Comparison of ENCODE assay signal across 21 cellular contexts in the genomic region with DNA sequence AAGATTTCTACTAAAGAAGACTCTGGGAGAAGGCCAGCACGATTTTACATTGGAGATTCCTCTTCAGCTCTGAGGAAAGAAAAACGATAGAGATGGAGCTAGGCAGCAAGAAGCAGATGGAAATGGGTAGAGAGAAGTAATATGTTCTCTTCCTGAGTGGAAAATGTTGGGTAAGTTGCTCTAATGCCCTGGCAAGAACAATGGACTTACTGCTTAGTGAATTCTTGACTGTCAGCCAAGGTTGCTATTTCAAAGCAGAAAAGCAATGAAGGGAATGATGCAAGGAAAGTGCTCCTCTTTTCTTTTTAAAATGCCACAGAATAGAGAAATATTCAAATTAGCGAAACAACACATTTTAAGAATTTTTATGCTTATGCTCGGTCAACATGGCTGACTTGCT. TPM values are rescaled to one million over a fixed set of nuclear protein-coding genes. Genes with fewer than 3 reads are reported as not detected.
A peak's percentile ranks its signal among the peaks of the same experiment; 100 is the strongest.
DNase-seq lines count a peak whose midpoint lies in the region; ATAC-seq and TF ChIP-seq lines count a peak whose summit lies in the region.
"Had no signal": no experiment of that assay in that cellular context is flagged by ENCODE, and none has a peak within 500 bp of the region (broad histone marks: within the 10 kb centered on the region; RNA-seq: fewer than 3 reads in every experiment).

No MANE protein-coding gene starts in this region.

- BruUV-seq in IMR-90 (replicated peaks; lab: Mats Ljungman, UMichigan): no TSS peak

- no peaks in the 10 kb centered on the region for H3K36me3 ChIP-seq in IMR-90 (ENCODE audit: control insufficient read depth, insufficient read depth, low read length)
- H3K36me3 ChIP-seq in hepatocyte (replicated peaks; ENCODE audit: insufficient read depth, low read depth): no peaks in the 10 kb centered on the region
- H3K36me3 ChIP-seq: ascending aorta had no signal

- H2BK20ac ChIP-seq in IMR-90 (ENCODE audit: low read depth, low read length): no peak overlapping the region

- no peaks in the 10 kb centered on the region for H3K4me1 ChIP-seq in IMR-90 (ENCODE audit: control insufficient read depth, insufficient read depth, low read length)
- no peaks in the 10 kb centered on the region for H3K4me1 ChIP-seq in hepatocyte (ENCODE audit: insufficient read depth)
- H3K4me1 ChIP-seq: ascending aorta had no signal

- no peak overlapping the region for H2BK15ac ChIP-seq in IMR-90 (ENCODE audit: low read depth, low read length)

- H2AFZ ChIP-seq in IMR-90 (replicated peaks; ENCODE audit: low read length, poor library complexity) (no peak overlapping the region), hepatocyte (no peak overlapping the region)

- TF ChIP-seq POLR2A in IMR-90 (IDR thresholded peaks at IDR 0.05; ENCODE audit: low read depth, low read length): no peak

- H3K9me1 ChIP-seq in IMR-90 (ENCODE audit: insufficient read depth, low read length): no peaks in the 10 kb centered on the region

- H3K9me2 ChIP-seq in hepatocyte (replicated peaks; ENCODE audit: insufficient read depth): no peaks in the 10 kb centered on the region

- no peak for TF ChIP-seq RAD21 in IMR-90 (IDR thresholded peaks at IDR 0.05; ENCODE audit: low read length)

- in situ Hi-C loops in IMR-90 (cut with MboI; ENCODE audit: low sequenced_read_pairs): no loop called here

- TF ChIP-seq CTCF in AG09309 (IDR thresholded peaks at IDR 0.05; ENCODE audit: control insufficient read depth, insufficient read depth, low read depth, low read length, missing control alignments) (no peak), IMR-90 (conservative IDR thresholded peaks at IDR 0.05; ENCODE audit: low read depth, low read length) (no peak), choroid plexus epithelial cell (conservative IDR thresholded peaks at IDR 0.05; ENCODE audit: low read depth, low read length) (no peak), hepatocyte (IDR thresholded peaks at IDR 0.05; ENCODE audit: poor library complexity) (no peak)

- H3K18ac ChIP-seq in IMR-90 (ENCODE audit: low read depth, low read length): no peak overlapping the region

- H4K91ac ChIP-seq in IMR-90 (ENCODE audit: insufficient read depth, low read depth, low read length): no peak overlapping the region

- 0 out of 2 replicates have a peak, but pooled peaks cover 2% of the 10 kb centered on the region for H3K27me3 ChIP-seq in IMR-90 (ENCODE audit: control insufficient read depth, insufficient read depth, low read length)
- no peaks in the 10 kb centered on the region for H3K27me3 ChIP-seq in hepatocyte
- H3K27me3 ChIP-seq: ascending aorta had no signal

- H2BK120ac ChIP-seq in IMR-90 (ENCODE audit: low read depth, low read length): no peak overlapping the region

- H3K23ac ChIP-seq in IMR-90 (ENCODE audit: low read depth, low read length): no peak overlapping the region

- H4K20me1 ChIP-seq in IMR-90 (ENCODE audit: insufficient read depth, low read length) (no peaks in the 10 kb centered on the region), hepatocyte (ENCODE audit: insufficient read depth, poor library complexity, severe bottlenecking) (no peaks in the 10 kb centered on the region)

- no peak overlapping the region for H3K14ac ChIP-seq in IMR-90 (replicated peaks; ENCODE audit: low read depth, low read length)

- POLR2A ChIA-PET in IMR-90 (lab: Charles Lee; ENCODE audit: unreplicated experiment): no interaction called here

- H3K4ac ChIP-seq in IMR-90 (ENCODE audit: low read depth, low read length): no peak overlapping the region

- intact Hi-C loops in IMR-90 (cut with micrococcal nuclease): no loop called here

- no peak overlapping the region for H4K5ac ChIP-seq in IMR-90 (ENCODE audit: low read depth, low read length)

- H3K4me3 ChIP-seq in AG09309 (ENCODE audit: control insufficient read depth, low read depth, low read length) (no peak overlapping the region), IMR-90 (ENCODE audit: insufficient read depth, low read depth, low read length) (no peak overlapping the region), choroid plexus epithelial cell (ENCODE audit: low read depth, low read length) (no peak overlapping the region), hepatocyte (no peak overlapping the region)
- H3K4me3 ChIP-seq: ascending aorta had no signal

- H2AK5ac ChIP-seq in IMR-90 (ENCODE audit: low read depth, low read length): no peak overlapping the region

- no peak overlapping the region for H2AK9ac ChIP-seq in IMR-90 (replicated peaks; ENCODE audit: low read depth, low read length, poor library complexity)

- WGBS in IMR-90 (ENCODE audit: extremely low coverage in 2 of 2, insufficient read length in 1 of 2), 2 experiments: 100% methylated on average over 1 of the region's 4 CpGs; no CpG with 5 or more reads in 1 of the 2 experiments
- WGBS in hepatocyte (ENCODE audit: low lambda C conversion rate, missing lambda C conversion rate): 96% methylated on average over 4 of the region's 4 CpGs

- H3K4me2 ChIP-seq in IMR-90 (ENCODE audit: low read depth, low read length): no peak overlapping the region
- H3K4me2 ChIP-seq in hepatocyte: no peak overlapping the region

- peak; percentile 37; the same call in 1 of the 2 replicates for ATAC-seq in IMR-90 (ENCODE audit: low read depth)
- ATAC-seq: activated T-cell treated with anti-CD3 and anti-CD28 coated beads, Interleukin-2, amount 50 U/mL, for 4 hours; esophagus mucosa; stimulated activated naive B cell treated with anti-CD40 and anti-IgM and Interleukin-4, amounts not matched to agents 10 μg/mL and 1 μg/mL and 100 μg/mL, for 72 hours; WTC11 had no signal

- H3K9me3 ChIP-seq in IMR-90 (ENCODE audit: control insufficient read depth, insufficient read depth, low read length) (no peaks in the 10 kb centered on the region), hepatocyte (ENCODE audit: low read depth) (no peaks in the 10 kb centered on the region)
- H3K9me3 ChIP-seq: ascending aorta had no signal

- dilution Hi-C loops in IMR-90 (cut with HindIII; ENCODE audit: low sequenced_read_pairs, unreplicated experiment): no loop called here

- H3K56ac ChIP-seq in IMR-90 (ENCODE audit: extremely low read depth, insufficient read depth, low read length): no peak overlapping the region

- H4K8ac ChIP-seq in IMR-90 (ENCODE audit: low read depth in 2 of 2, low read length in 2 of 2): no peak overlapping the region

- no peak overlapping the region for H3K27ac ChIP-seq in IMR-90 (ENCODE audit: insufficient read depth, low read length)
- H3K27ac ChIP-seq in hepatocyte: no peak overlapping the region
- H3K27ac ChIP-seq: ascending aorta, C4-2B, HL-60 had no signal

- no peaks in the 10 kb centered on the region for H3K79me2 ChIP-seq in hepatocyte

- H3K79me1 ChIP-seq in IMR-90 (ENCODE audit: low read depth in 1 of 2, low read length in 2 of 2): no peaks in the 10 kb centered on the region

- no peak overlapping the region for H3K9ac ChIP-seq in IMR-90 (ENCODE audit: low read depth, low read length)

- no peak overlapping the region for H2BK5ac ChIP-seq in IMR-90 (ENCODE audit: low read depth, low read length, poor library complexity, severe bottlenecking)

- CTCF ChIA-PET in IMR-90 (lab: Yijun Ruan, JAX): no interaction called here

- DNase-seq in AG09309 (ENCODE audit: low read depth) (peak; percentile 86), IMR-90 (peak; percentile 61), choroid plexus epithelial cell (ENCODE audit: low read depth) (peak; percentile 86), kidney glomerular epithelial cell (lab: John Stamatoyannopoulos, UW) (peak; percentile 48), GF-D8 (lab: John Stamatoyannopoulos, UW) (no peak), hepatocyte (ENCODE audit: low spot score) (no peak)
- DNase-seq in effector CD4-positive, alpha-beta T cell: no peak
- no peak for DNase-seq in activated CD4-positive, alpha-beta T cell treated with anti-CD3 and anti-CD28 coated beads, Interleukin-2, amount 50 U/mL, for 48 hours
- DNase-seq: activated T-cell treated with anti-CD3 and anti-CD28 coated beads, Interleukin-2, amount 50 U/mL, for 4 hours; left cardiac atrium; NCI-H1048; NCI-H69; nucleus accumbens; SHP77 treated with DMSO at 0.1 percent for 48 hours; stimulated activated CD4-positive, alpha-beta T cell treated with anti-CD3 and anti-CD28 coated beads, Interleukin-2, amount 100 ng/mL, for 48 hours; stimulated activated naive B cell treated with anti-CD40 and anti-IgM and Interleukin-4, amounts not matched to agents 10 μg/mL and 1 μg/mL and 100 μg/mL, for 72 hours had no signal

TF ChIP-seq in IMR-90, 13 proteins besides CTCF, POLR2A, EP300 and RAD21:
- TF ChIP-seq SMC3 (IDR thresholded peaks at IDR 0.05; ENCODE audit: low read depth, low read length): no peak
- no peak for TF ChIP-seq MXI1 (IDR thresholded peaks at IDR 0.05; ENCODE audit: borderline replicate concordance, low read depth, low read length)
- no peak for TF ChIP-seq FOS (IDR thresholded peaks at IDR 0.05; ENCODE audit: low read depth, low read length)
- TF ChIP-seq RFX5 (IDR thresholded peaks at IDR 0.05; ENCODE audit: low read depth, low read length): no peak
- TF ChIP-seq MAZ (IDR thresholded peaks at IDR 0.05; ENCODE audit: borderline replicate concordance, low read depth, low read length): no peak
- TF ChIP-seq, protein P1, sequence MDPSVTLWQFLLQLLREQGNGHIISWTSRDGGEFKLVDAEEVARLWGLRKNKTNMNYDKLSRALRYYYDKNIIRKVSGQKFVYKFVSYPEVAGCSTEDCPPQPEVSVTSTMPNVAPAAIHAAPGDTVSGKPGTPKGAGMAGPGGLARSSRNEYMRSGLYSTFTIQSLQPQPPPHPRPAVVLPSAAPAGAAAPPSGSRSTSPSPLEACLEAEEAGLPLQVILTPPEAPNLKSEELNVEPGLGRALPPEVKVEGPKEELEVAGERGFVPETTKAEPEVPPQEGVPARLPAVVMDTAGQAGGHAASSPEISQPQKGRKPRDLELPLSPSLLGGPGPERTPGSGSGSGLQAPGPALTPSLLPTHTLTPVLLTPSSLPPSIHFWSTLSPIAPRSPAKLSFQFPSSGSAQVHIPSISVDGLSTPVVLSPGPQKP (IDR thresholded peaks at IDR 0.05; ENCODE audit: borderline replicate concordance, low read depth, low read length): no peak
- TF ChIP-seq BHLHE40 (IDR thresholded peaks at IDR 0.05; ENCODE audit: low read depth, low read length): no peak
- no peak for TF ChIP-seq NFE2L2 (IDR thresholded peaks at IDR 0.05; ENCODE audit: low read depth, low read length)
- TF ChIP-seq CHD1 (IDR thresholded peaks at IDR 0.05; ENCODE audit: low read depth, low read length): no peak

RNA-seq across cellular contexts. Expression of gene CWF19L2, which starts 38.4 kb away (rescaled TPM):
- total RNA-seq in IMR-90 (2012; rRNA removed) (3.8 and 8.3 TPM in 2 replicates), hepatocyte (14.0 and 14.1 TPM in 2 replicates)
- polyA plus RNA-seq in IMR-90 (2012; rRNA removed) (1.4 and 1.7 TPM in 2 replicates), hepatocyte (4.3 and 4.4 TPM in 2 replicates)
- polyA plus RNA-seq in IMR-90 (2012; cell fraction: cytosol; rRNA removed): 0.13 and 0.24 TPM in 2 replicates
- 0.08 and 1.0 TPM in 2 replicates for polyA plus RNA-seq in IMR-90 (2012; cell fraction: nucleus; rRNA removed; ENCODE audit: low replicate concordance)

Comparison
In these comparisons a context has a peak if more than half of its experiments do, and no peak if none do; other contexts are left out.
1. DNase-seq: peak in AG09309 (single experiment), IMR-90 (single experiment), choroid plexus epithelial cell (single experiment) and kidney glomerular epithelial cell (single experiment); none in effector CD4-positive, alpha-beta T cell (single experiment), GF-D8 (single experiment), activated CD4-positive, alpha-beta T cell treated with anti-CD3 and anti-CD28 coated beads, Interleukin-2, amount 50 U/mL, for 48 hours (0 of 2) and hepatocyte (single experiment).